Comparison of ENCODE assay signal across 28 cellular contexts in genomic region chr2:156098506-156098905, GRCh38.
DNase-seq lines count a peak whose midpoint lies in the region; ATAC-seq and TF ChIP-seq lines count a peak whose summit lies in the region.
"Had no signal": no experiment of that assay in that cellular context is flagged by ENCODE, and none has a peak within 500 bp of the region (broad histone marks: within the 10 kb centered on the region; RNA-seq: fewer than 3 reads in every experiment).

No MANE protein-coding gene starts in this region.

- no peaks in the 10 kb centered on the region for H4K20me1 ChIP-seq in neural progenitor cell (ENCODE audit: low read depth)

- H3K4me2 ChIP-seq in neural progenitor cell = peak overlapping the region; percentile 2

- H3K36me3 ChIP-seq in neural progenitor cell = no peaks in the 10 kb centered on the region

- no peaks in the 10 kb centered on the region for H3F3A ChIP-seq in neural progenitor cell (ENCODE audit: low read depth)

- no peak for ATAC-seq in activated naive CD8-positive, alpha-beta T cell treated with anti-CD3 and anti-CD28 coated beads, Interleukin-2, amount 50 U/mL, for 24 hours
- ATAC-seq in HG02678 (IDR thresholded peaks at IDR 0.05; ENCODE audit: unreplicated experiment) = no peak
- ATAC-seq: CD8-positive, alpha-beta T cell; HCT116; Panc1; SK-N-SH treated with all-trans-retinoic acid at 6 μM for 48 hours; T-cell had no signal

- no peaks in the 10 kb centered on the region for H3K36me3 Mint-ChIP-seq in neural progenitor cell
- H3K36me3 Mint-ChIP-seq in activated naive CD8-positive, alpha-beta T cell treated with anti-CD3 and anti-CD28 coated beads, Interleukin-2, amount 50 U/mL, for 24 hours (ENCODE audit: low read depth) = no peaks in the 10 kb centered on the region
- H3K36me3 Mint-ChIP-seq: CD8-positive, alpha-beta T cell; T-cell had no signal

- peaks cover 3% of the 10 kb centered on the region for H3K9me3 Mint-ChIP-seq in neural progenitor cell
- no peaks in the 10 kb centered on the region for H3K9me3 Mint-ChIP-seq in activated naive CD8-positive, alpha-beta T cell treated with anti-CD3 and anti-CD28 coated beads, Interleukin-2, amount 50 U/mL, for 24 hours
- H3K9me3 Mint-ChIP-seq: CD8-positive, alpha-beta T cell; IgD-negative memory B cell; T-cell; T-helper 2 cell treated with Interferon-gamma antibody and Interleukin-4, amounts not matched to agents 5 μg/mL and 100 μg/mL, for 36 hours had no signal

- no peak overlapping the region for H3K9ac ChIP-seq in neural progenitor cell

- no peak overlapping the region for H3K27ac Mint-ChIP-seq in neural progenitor cell
- no peak overlapping the region for H3K27ac Mint-ChIP-seq in activated naive CD8-positive, alpha-beta T cell treated with anti-CD3 and anti-CD28 coated beads, Interleukin-2, amount 50 U/mL, for 24 hours
- H3K27ac Mint-ChIP-seq: CD8-positive, alpha-beta T cell; IgD-negative memory B cell; T-cell; T-helper 2 cell treated with Interferon-gamma antibody and Interleukin-4, amounts not matched to agents 5 μg/mL and 100 μg/mL, for 36 hours had no signal

- no peak for TF ChIP-seq CTCF in neural progenitor cell (IDR thresholded peaks at IDR 0.05)

- H3K79me2 ChIP-seq in neural progenitor cell (ENCODE audit: low read depth) = no peaks in the 10 kb centered on the region

- H3K27me3 Mint-ChIP-seq in neural progenitor cell (ENCODE audit: insufficient read depth, low read depth) = no peaks in the 10 kb centered on the region
- no peaks in the 10 kb centered on the region for H3K27me3 Mint-ChIP-seq in activated naive CD8-positive, alpha-beta T cell treated with anti-CD3 and anti-CD28 coated beads, Interleukin-2, amount 50 U/mL, for 24 hours
- H3K27me3 Mint-ChIP-seq: IgD-negative memory B cell had no signal

- no peaks in the 10 kb centered on the region for H3K9me3 ChIP-seq in neural progenitor cell (ENCODE audit: low read depth)

- DNase-seq in NCI-H1092 treated with DMSO at 0.1 percent for 48 hours (lab: John Stamatoyannopoulos, UW) (peak; percentile 13), NCI-H1092 (lab: John Stamatoyannopoulos, UW) (no peak), NCI-H1930 (lab: John Stamatoyannopoulos, UW) (peak; percentile 74 to 80), NCI-H748 (lab: John Stamatoyannopoulos, UW; ENCODE audit: unreplicated experiment) (peak; percentile 62), neural progenitor cell (ENCODE audit: low spot score) (no peak)
- DNase-seq in activated naive CD8-positive, alpha-beta T cell treated with anti-CD3 and anti-CD28 coated beads, Interleukin-2, amount 50 U/mL, for 24 hours = no peak
- DNase-seq: 8988T; AML-193; C1 segment of cervical spinal cord; Calu3; CD8-positive, alpha-beta T cell; DMS53; GDM1; GOT3; MV-4-11; NCI-H1436; NCI-H2029 treated with DMSO at 0.1 percent for 48 hours; NCI-H226; NCI-H524 treated with DMSO at 0.1 percent for 48 hours; NK-92 treated with Interleukin-12 subunit alpha and Interleukin-12 subunit beta, amount 100 ng/mL, for 24 hours; SIG-M5; T-cell had no signal

- H3K4me3 ChIP-seq in neural progenitor cell = no peak overlapping the region

- H3K27ac ChIP-seq in neural progenitor cell = no peak overlapping the region

- peaks cover 23% of the 10 kb centered on the region for H3K4me1 Mint-ChIP-seq in neural progenitor cell
- H3K4me1 Mint-ChIP-seq in activated naive CD8-positive, alpha-beta T cell treated with anti-CD3 and anti-CD28 coated beads, Interleukin-2, amount 50 U/mL, for 24 hours = no peaks in the 10 kb centered on the region
- H3K4me1 Mint-ChIP-seq: IgD-negative memory B cell, T-cell had no signal

- H3K27me3 ChIP-seq in neural progenitor cell = no peaks in the 10 kb centered on the region

- no peak overlapping the region for H3K4me3 Mint-ChIP-seq in neural progenitor cell
- no peak overlapping the region for H3K4me3 Mint-ChIP-seq in activated naive CD8-positive, alpha-beta T cell treated with anti-CD3 and anti-CD28 coated beads, Interleukin-2, amount 50 U/mL, for 24 hours
- H3K4me3 Mint-ChIP-seq: CD8-positive, alpha-beta T cell; IgD-negative memory B cell; T-cell; T-helper 2 cell treated with Interferon-gamma antibody and Interleukin-4, amounts not matched to agents 5 μg/mL and 100 μg/mL, for 36 hours had no signal

- no peak overlapping the region for H2AFZ ChIP-seq in neural progenitor cell (replicated peaks)

- peaks cover 24% of the 10 kb centered on the region for H3K4me1 ChIP-seq in neural progenitor cell

Comparison
In these comparisons a context has a peak if more than half of its experiments do, and no peak if none do; other contexts are left out.
1. DNase-seq: peak in NCI-H1092 treated with DMSO at 0.1 percent for 48 hours (single experiment), NCI-H1930 (2 of 2) and NCI-H748 (single experiment); none in NCI-H1092 (single experiment), neural progenitor cell (single experiment) and activated naive CD8-positive, alpha-beta T cell treated with anti-CD3 and anti-CD28 coated beads, Interleukin-2, amount 50 U/mL, for 24 hours (single experiment).